Comparison of ENCODE assay signal across 8 cellular contexts in the genomic region with DNA sequence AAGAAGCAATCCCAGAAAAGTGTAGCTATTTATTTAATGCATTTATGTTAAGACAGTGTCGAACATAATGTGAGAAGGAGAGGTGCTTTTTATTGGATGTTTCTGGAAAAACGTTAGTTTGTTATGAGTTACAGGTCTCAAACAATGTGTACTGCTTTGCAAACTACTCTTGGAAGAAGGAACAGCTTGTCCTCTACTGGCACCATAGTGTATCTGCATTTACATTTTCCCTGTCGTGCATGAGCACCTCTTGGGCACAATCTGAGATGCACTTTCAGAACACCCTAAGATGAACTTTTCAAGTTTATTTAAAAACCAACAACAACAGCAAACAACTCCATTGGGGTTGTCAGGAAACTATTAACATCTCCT. TPM values are rescaled to one million over a fixed set of nuclear protein-coding genes. Genes with fewer than 3 reads are reported as not detected.
DNase-seq lines count a peak whose midpoint lies in the region; ATAC-seq and TF ChIP-seq lines count a peak whose summit lies in the region.

No MANE protein-coding gene starts in this region.

- H3K4me1 Mint-ChIP-seq in activated naive CD8-positive, alpha-beta T cell treated with anti-CD3 and anti-CD28 coated beads, Interleukin-2, amount 50 U/mL, for 24 hours: no peaks in the 10 kb centered on the region

- H3K36me3 ChIP-seq in transverse colon: peaks cover 0 to 5% (median 0%) of the 10 kb centered on the region in 4 donors

- H3K4me1 ChIP-seq in transverse colon: peaks cover 0 to 18% (median 9%) of the 10 kb centered on the region in 4 donors

- H3K27ac ChIP-seq in transverse colon: peak overlapping the region; percentile 27 to 45 (median 36)

- no peaks in the 10 kb centered on the region for H3K27me3 Mint-ChIP-seq in activated naive CD8-positive, alpha-beta T cell treated with anti-CD3 and anti-CD28 coated beads, Interleukin-2, amount 50 U/mL, for 24 hours

- no peak overlapping the region for H3K27ac Mint-ChIP-seq in activated naive CD8-positive, alpha-beta T cell treated with anti-CD3 and anti-CD28 coated beads, Interleukin-2, amount 50 U/mL, for 24 hours

- no peaks in the 10 kb centered on the region for H3K9me3 Mint-ChIP-seq in activated naive CD8-positive, alpha-beta T cell treated with anti-CD3 and anti-CD28 coated beads, Interleukin-2, amount 50 U/mL, for 24 hours

- TF ChIP-seq POLR2A in transverse colon (IDR thresholded peaks at IDR 0.05): no peak

- 4 to 27% methylated on average over 2 to 3 of the region's 3 CpGs for WGBS in transverse colon (ENCODE audit: low coverage in 1 of 2), 2 donors

- no peak for TF ChIP-seq EP300 in transverse colon (IDR thresholded peaks at IDR 0.05; ENCODE audit: low read depth)

- intact Hi-C loops in transverse colon (cut with DNase I; ENCODE audit: low total_unique reads): no loop called here

- no peaks in the 10 kb centered on the region for H3K27me3 ChIP-seq in transverse colon

- no peak overlapping the region for H3K4me3 Mint-ChIP-seq in activated naive CD8-positive, alpha-beta T cell treated with anti-CD3 and anti-CD28 coated beads, Interleukin-2, amount 50 U/mL, for 24 hours

- peaks cover 11% of the 10 kb centered on the region for H3K36me3 Mint-ChIP-seq in activated naive CD8-positive, alpha-beta T cell treated with anti-CD3 and anti-CD28 coated beads, Interleukin-2, amount 50 U/mL, for 24 hours (ENCODE audit: low read depth)

- TF ChIP-seq CTCF in transverse colon (IDR thresholded peaks at IDR 0.05): peak; percentile 34 to 70 (median 37)

- no peaks in the 10 kb centered on the region for H3K9me3 ChIP-seq in transverse colon

- in situ Hi-C loops in transverse colon (cut with MboI; ENCODE audit: low pct_ligation_motif_present in 1 of 4, low pct_unique_long_range_greater_than_20kb in 1 of 4, low sequenced_read_pairs in 3 of 4): loop anchor here in 2 of 4 donors (25.0 kb wide), 2 partner anchors 197 to 303 kb away; a partner anchor contains a TSS

- peak; percentile 29 for DNase-seq in SKM-1 treated with dmso at 0.1 percent for 144 hours (lab: John Stamatoyannopoulos, UW; ENCODE audit: unreplicated experiment)
- DNase-seq in SKM-1 (lab: John Stamatoyannopoulos, UW; ENCODE audit: unreplicated experiment): no peak
- peak; percentile 18 for DNase-seq in RPMI8226
- DNase-seq in globus pallidus (ENCODE audit: low spot score): peak; percentile 50
- DNase-seq in transverse colon: no peak
- DNase-seq in activated naive CD8-positive, alpha-beta T cell treated with anti-CD3 and anti-CD28 coated beads, Interleukin-2, amount 50 U/mL, for 24 hours: no peak
- no peak for DNase-seq in DMS153 treated with DMSO at 0.1 percent for 48 hours (lab: John Stamatoyannopoulos, UW; ENCODE audit: unreplicated experiment)
- no peak for DNase-seq in 8988T

- peak overlapping the region in 1 of 4 donors; percentile 16 for H3K4me3 ChIP-seq in transverse colon

- ATAC-seq in activated naive CD8-positive, alpha-beta T cell treated with anti-CD3 and anti-CD28 coated beads, Interleukin-2, amount 50 U/mL, for 24 hours: no peak

RNA-seq across cellular contexts. Expression of a gene that starts 22.8 kb away (rescaled TPM):
- total RNA-seq in transverse colon: 10 to 100 TPM; 30.0 to 99.5 (median 31.7) TPM

RNA-seq across cellular contexts. Expression of a gene that starts 35.5 kb away (rescaled TPM):
- total RNA-seq in transverse colon: 100 to 1,000 TPM in 3 of 4 donors, 10 to 100 TPM in 1; 70.3 to 150 (median 141) TPM

Comparison
In these comparisons a context has a peak if more than half of its experiments do, and no peak if none do; other contexts are left out.
1. DNase-seq: peak in SKM-1 treated with dmso at 0.1 percent for 144 hours (single experiment), RPMI8226 (single experiment) and globus pallidus (single experiment); none in SKM-1 (single experiment), transverse colon (single experiment), activated naive CD8-positive, alpha-beta T cell treated with anti-CD3 and anti-CD28 coated beads, Interleukin-2, amount 50 U/mL, for 24 hours (single experiment), DMS153 treated with DMSO at 0.1 percent for 48 hours (single experiment) and 8988T (single experiment).